Comparison of ENCODE assay signal across 1 cellular context in the genomic region with DNA sequence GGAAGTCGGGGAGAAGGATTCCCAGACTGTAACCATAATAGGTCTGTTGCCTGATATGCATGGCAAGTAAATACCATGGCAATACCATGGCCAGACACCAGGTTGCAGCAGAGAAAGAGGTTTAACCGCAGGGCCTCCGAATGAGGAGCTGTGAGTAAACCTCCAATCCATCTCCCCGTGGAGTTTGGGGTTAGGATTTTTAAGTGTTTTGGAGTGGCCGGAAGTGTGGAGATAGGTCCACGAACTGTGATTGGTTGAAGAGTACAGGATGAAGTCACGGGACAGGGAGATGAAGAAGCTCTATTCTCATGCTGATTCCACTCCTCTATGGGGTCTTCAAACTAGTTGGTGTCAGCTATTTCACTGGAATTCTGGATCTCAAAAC.
TF ChIP-seq lines count a peak whose summit lies in the region.

No MANE protein-coding gene starts in this region.

TF ChIP-seq in HEK293, 187 proteins besides CTCF, POLR2A, EP300 and RAD21 (continued from another document):
- TF ChIP-seq, protein P1, sequence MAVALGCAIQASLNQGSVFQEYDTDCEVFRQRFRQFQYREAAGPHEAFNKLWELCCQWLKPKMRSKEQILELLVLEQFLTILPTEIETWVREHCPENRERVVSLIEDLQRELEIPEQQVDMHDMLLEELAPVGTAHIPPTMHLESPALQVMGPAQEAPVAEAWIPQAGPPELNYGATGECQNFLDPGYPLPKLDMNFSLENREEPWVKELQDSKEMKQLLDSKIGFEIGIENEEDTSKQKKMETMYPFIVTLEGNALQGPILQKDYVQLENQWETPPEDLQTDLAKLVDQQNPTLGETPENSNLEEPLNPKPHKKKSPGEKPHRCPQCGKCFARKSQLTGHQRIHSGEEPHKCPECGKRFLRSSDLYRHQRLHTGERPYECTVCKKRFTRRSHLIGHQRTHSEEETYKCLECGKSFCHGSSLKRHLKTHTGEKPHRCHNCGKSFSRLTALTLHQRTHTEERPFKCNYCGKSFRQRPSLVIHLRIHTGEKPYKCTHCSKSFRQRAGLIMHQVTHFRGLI (tag by site-specific recombination; IDR thresholded peaks at IDR 0.05) = no peak
- TF ChIP-seq ZNF747 (tag by site-specific recombination; IDR thresholded peaks at IDR 0.05) (no peak), ZNF560 (tag by site-specific recombination; IDR thresholded peaks at IDR 0.05; ENCODE audit: borderline replicate concordance) (no peak), ZFP37 (tag by site-specific recombination; IDR thresholded peaks at IDR 0.05) (no peak), OVOL3 (tag by site-specific recombination; IDR thresholded peaks at IDR 0.05) (no peak), GLIS2 (tag by site-specific recombination; IDR thresholded peaks at IDR 0.05) (no peak), KLF10 (tag by site-specific recombination; IDR thresholded peaks at IDR 0.05) (no peak)
- TF ChIP-seq, protein P2, sequence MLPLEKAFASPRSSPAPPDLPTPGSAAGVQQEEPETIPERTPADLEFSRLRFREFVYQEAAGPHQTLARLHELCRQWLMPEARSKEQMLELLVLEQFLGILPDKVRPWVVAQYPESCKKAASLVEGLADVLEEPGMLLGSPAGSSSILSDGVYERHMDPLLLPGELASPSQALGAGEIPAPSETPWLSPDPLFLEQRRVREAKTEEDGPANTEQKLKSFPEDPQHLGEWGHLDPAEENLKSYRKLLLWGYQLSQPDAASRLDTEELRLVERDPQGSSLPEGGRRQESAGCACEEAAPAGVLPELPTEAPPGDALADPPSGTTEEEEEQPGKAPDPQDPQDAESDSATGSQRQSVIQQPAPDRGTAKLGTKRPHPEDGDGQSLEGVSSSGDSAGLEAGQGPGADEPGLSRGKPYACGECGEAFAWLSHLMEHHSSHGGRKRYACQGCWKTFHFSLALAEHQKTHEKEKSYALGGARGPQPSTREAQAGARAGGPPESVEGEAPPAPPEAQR (tag by site-specific recombination; IDR thresholded peaks at IDR 0.05) = no peak
- TF ChIP-seq, protein P3, sequence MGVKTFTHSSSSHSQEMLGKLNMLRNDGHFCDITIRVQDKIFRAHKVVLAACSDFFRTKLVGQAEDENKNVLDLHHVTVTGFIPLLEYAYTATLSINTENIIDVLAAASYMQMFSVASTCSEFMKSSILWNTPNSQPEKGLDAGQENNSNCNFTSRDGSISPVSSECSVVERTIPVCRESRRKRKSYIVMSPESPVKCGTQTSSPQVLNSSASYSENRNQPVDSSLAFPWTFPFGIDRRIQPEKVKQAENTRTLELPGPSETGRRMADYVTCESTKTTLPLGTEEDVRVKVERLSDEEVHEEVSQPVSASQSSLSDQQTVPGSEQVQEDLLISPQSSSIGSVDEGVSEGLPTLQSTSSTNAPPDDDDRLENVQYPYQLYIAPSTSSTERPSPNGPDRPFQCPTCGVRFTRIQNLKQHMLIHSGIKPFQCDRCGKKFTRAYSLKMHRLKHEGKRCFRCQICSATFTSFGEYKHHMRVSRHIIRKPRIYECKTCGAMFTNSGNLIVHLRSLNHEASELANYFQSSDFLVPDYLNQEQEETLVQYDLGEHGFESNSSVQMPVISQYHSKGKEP (tag by site-specific recombination; IDR thresholded peaks at IDR 0.05) = no peak
